ENCODE assay signal across 18 cellular contexts in genomic region chr1:21249940-21250493, GRCh38. TPM values are rescaled to one million over a fixed set of nuclear protein-coding genes. Genes with fewer than 3 reads are reported as not detected.
DNase-seq lines count a peak whose midpoint lies in the region; ATAC-seq and TF ChIP-seq lines count a peak whose summit lies in the region.
"Had no signal": no experiment of that assay in that cellular context is flagged by ENCODE, and none has a peak within 500 bp of the region (broad histone marks: within the 10 kb centered on the region; RNA-seq: fewer than 3 reads in every experiment).

No MANE protein-coding gene starts in this region.

- H3K9me2 ChIP-seq in GM23338 (ENCODE audit: insufficient read depth): no peaks in the 10 kb centered on the region
- H3K9me2 ChIP-seq in PC-3 (replicated peaks; ENCODE audit: low read length): no peaks in the 10 kb centered on the region

- H2AFZ ChIP-seq in GM23338 (no peak overlapping the region), PC-3 (ENCODE audit: low read length) (no peak overlapping the region)

- CTCF ChIA-PET in PC-3 (lab: Charles Lee): no interaction called here

- no peak overlapping the region for H3K4me2 ChIP-seq in GM23338
- H3K4me2 ChIP-seq in PC-3 (ENCODE audit: low read length): no peak overlapping the region

- BruUV-seq in PC-3 (replicated peaks; lab: Mats Ljungman, UMichigan): no TSS peak

- H3K27me3 Mint-ChIP-seq in GM23338 (ENCODE audit: insufficient read depth, low read depth, poor library complexity): peaks cover 8% of the 10 kb centered on the region
- H3K27me3 Mint-ChIP-seq in progenitor cell of endocrine pancreas: no peaks in the 10 kb centered on the region

- no peaks in the 10 kb centered on the region for H3K79me2 ChIP-seq in GM23338 (replicated peaks; ENCODE audit: insufficient read depth)
- no peaks in the 10 kb centered on the region for H3K79me2 ChIP-seq in PC-3 (ENCODE audit: low read length)

- TF ChIP-seq CTCF in GM23338 (conservative IDR thresholded peaks at IDR 0.05; ENCODE audit: low read depth in 2 of 2): no peak
- TF ChIP-seq CTCF in PC-3 (conservative IDR thresholded peaks at IDR 0.05; ENCODE audit: low read depth, low read length): no peak
- TF ChIP-seq CTCF in progenitor cell of endocrine pancreas (IDR thresholded peaks at IDR 0.05; ENCODE audit: unreplicated experiment): no peak

- H3F3A ChIP-seq in GM23338 (replicated peaks; ENCODE audit: low read depth) (no peaks in the 10 kb centered on the region), PC-3 (ENCODE audit: low read length, unreplicated experiment) (no peaks in the 10 kb centered on the region)

- no peak overlapping the region for H3K9ac ChIP-seq in PC-3 (ENCODE audit: low read length)

- H3K27me3 ChIP-seq in GM23338 (ENCODE audit: insufficient read depth) (no peaks in the 10 kb centered on the region), PC-3 (ENCODE audit: low read length) (no peaks in the 10 kb centered on the region)
- H3K27me3 ChIP-seq: BE2C, Peyer's patch, SJSA1 had no signal

- peaks cover 8% of the 10 kb centered on the region; the same call in 1 of the 2 replicates for H4K20me1 ChIP-seq in GM23338 (replicated peaks; ENCODE audit: insufficient read depth)
- H4K20me1 ChIP-seq in PC-3 (ENCODE audit: low read length): no peaks in the 10 kb centered on the region

- H3K4me1 ChIP-seq in GM23338 (ENCODE audit: insufficient read depth) (no peaks in the 10 kb centered on the region), PC-3 (ENCODE audit: insufficient read depth, low read length) (peaks cover 32% of the 10 kb centered on the region)

- H3K36me3 Mint-ChIP-seq in GM23338 (ENCODE audit: low read depth) (peaks cover 8% of the 10 kb centered on the region; the same call in 2 of the 3 replicates), progenitor cell of endocrine pancreas (ENCODE audit: insufficient read depth) (peaks cover 23% of the 10 kb centered on the region)

- H3K9me3 Mint-ChIP-seq in GM23338 (no peaks in the 10 kb centered on the region; the same call in 2 of the 3 replicates), progenitor cell of endocrine pancreas (ENCODE audit: low read depth) (no peaks in the 10 kb centered on the region)

- H3K27ac ChIP-seq in GM23338 (ENCODE audit: low read depth): no peak overlapping the region
- peak overlapping the region; percentile 99 for H3K27ac ChIP-seq in PC-3 (ENCODE audit: low read length)
- H3K27ac ChIP-seq in cingulate gyrus (ENCODE audit: low read depth, low read length): peak overlapping the region; percentile 60
- H3K27ac ChIP-seq: Peyer's patch, SJSA1 had no signal

- ATAC-seq in GM23338: no peak
- no peak for ATAC-seq in PC-3
- ATAC-seq: HepG2, K562 had no signal

- no peaks in the 10 kb centered on the region for H3K4me1 Mint-ChIP-seq in GM23338
- H3K4me1 Mint-ChIP-seq in progenitor cell of endocrine pancreas (ENCODE audit: low read depth): peaks cover 35% of the 10 kb centered on the region

- peak overlapping the region; percentile 58; the same call in 1 of the 2 replicates for H3K27ac Mint-ChIP-seq in GM23338
- peak overlapping the region; percentile 99 for H3K27ac Mint-ChIP-seq in progenitor cell of endocrine pancreas

- DNase-seq in GM23338 (ENCODE audit: low spot score) (no peak), PC-3 (no peak), progenitor cell of endocrine pancreas (ENCODE audit: low spot score, unreplicated experiment) (no peak), LoVo (ENCODE audit: low spot score) (no peak), NCI-H128 (lab: John Stamatoyannopoulos, UW; ENCODE audit: unreplicated experiment) (no peak), HPDE6-E6E7 (ENCODE audit: extremely low spot score) (no peak)
- DNase-seq: BE2C, NCI-H1092 treated with DMSO at 0.1 percent for 48 hours, NCI-H146, NCI-H2029, NCI-H345, NCI-H524 treated with DMSO at 0.1 percent for 48 hours, NCI-H82, Peyer's patch had no signal

- no peak overlapping the region for H3K4me3 Mint-ChIP-seq in GM23338
- H3K4me3 Mint-ChIP-seq in progenitor cell of endocrine pancreas (ENCODE audit: low read depth): no peak overlapping the region

- POLR2A ChIA-PET in PC-3 (lab: Charles Lee; ENCODE audit: unreplicated experiment): no interaction called here

- intact Hi-C loops in PC-3 (cut with micrococcal nuclease): no loop called here

- H3K4me3 ChIP-seq in GM23338: no peak overlapping the region
- no peak overlapping the region for H3K4me3 ChIP-seq in PC-3 (ENCODE audit: low read length)
- H3K4me3 ChIP-seq: K562, Peyer's patch, SJSA1 had no signal

- H3K36me3 ChIP-seq in GM23338 (ENCODE audit: insufficient read depth) (no peaks in the 10 kb centered on the region), PC-3 (ENCODE audit: low read depth, low read length) (peaks cover 19% of the 10 kb centered on the region)

- no peaks in the 10 kb centered on the region for H3K9me3 ChIP-seq in PC-3 (ENCODE audit: low read length)
- H3K9me3 ChIP-seq: BE2C, Peyer's patch, SJSA1 had no signal

TF ChIP-seq in GM23338, 12 proteins besides CTCF, POLR2A, EP300 and RAD21:
- TF ChIP-seq STAT1 (IDR thresholded peaks at IDR 0.05; ENCODE audit: unreplicated experiment): no peak

RNA-seq across cellular contexts. Expression of gene ECE1, which starts 40.2 kb away (rescaled TPM):
- total RNA-seq in GM23338 (2014; rRNA removed; shearing (Covaris generic)): 45.0 and 48.0 TPM in 2 replicates
- 10.4 and 11.0 TPM in 2 replicates for polyA plus RNA-seq in GM23338 (2016; fragmentation: Nextera tagmentation; extraction: Ambion mirVana)
- total RNA-seq in PC-3 (2014; rRNA removed): 86.8 and 110 TPM in 2 replicates
- 200 and 217 TPM in 2 replicates for total RNA-seq in progenitor cell of endocrine pancreas
